ENCODE assay signal across 12 cellular contexts in genomic region chr3:114551770-114552526, GRCh38.
A peak's percentile ranks its signal among the peaks of the same experiment; 100 is the strongest.
DNase-seq lines count a peak whose midpoint lies in the region; ATAC-seq and FAIRE-seq lines count a peak whose summit lies in the region.
"Had no signal": no experiment of that assay in that cellular context is flagged by ENCODE, and none has a peak within 500 bp of the region (broad histone marks: within the 10 kb centered on the region; RNA-seq: fewer than 3 reads in every experiment).

No MANE protein-coding gene starts in this region.

- H3K79me2 ChIP-seq in ACC112 (ENCODE audit: control insufficient read depth, insufficient read depth, low read length, unreplicated experiment): peaks cover 5% of the 10 kb centered on the region

- H3K4me1 ChIP-seq in ACC112 (ENCODE audit: control insufficient read depth, insufficient read depth, low read length, unreplicated experiment): peaks cover 50% of the 10 kb centered on the region
- H3K4me1 ChIP-seq: prostate gland had no signal

- H3K27me3 ChIP-seq in ACC112 (ENCODE audit: insufficient read depth, low read length): no peaks in the 10 kb centered on the region

- POLR2A ChIA-PET in activated CD8-positive, alpha-beta T cell treated with anti-CD3 and anti-CD28 coated beads, Interleukin-2, amount 10 ng/mL, durations not matched to agents 7 days and 5 days (lab: Charles Lee): no interaction called here

- no peaks in the 10 kb centered on the region for H3K4me1 Mint-ChIP-seq in activated CD8-positive, alpha-beta T cell treated with anti-CD3 and anti-CD28 coated beads, Interleukin-2, amount 10 ng/mL, durations not matched to agents 7 days and 5 days (ENCODE audit: low read depth)

- CTCF ChIA-PET in activated CD8-positive, alpha-beta T cell treated with anti-CD3 and anti-CD28 coated beads, Interleukin-2, amount 10 ng/mL, durations not matched to agents 7 days and 5 days (lab: Charles Lee): interaction anchor here (1.0 kb wide), 1 partner anchor 9 kb away, joined by 4 read pairs; no protein-coding TSS in a partner anchor

- no peak overlapping the region for H3K27ac Mint-ChIP-seq in activated CD8-positive, alpha-beta T cell treated with anti-CD3 and anti-CD28 coated beads, Interleukin-2, amount 10 ng/mL, durations not matched to agents 7 days and 5 days
- H3K27ac Mint-ChIP-seq: mesothelial cell of epicardium had no signal

- H3K36me3 ChIP-seq in ACC112 (ENCODE audit: insufficient read depth, low read length): no peaks in the 10 kb centered on the region
- H3K36me3 ChIP-seq: prostate gland had no signal

- FAIRE-seq in GM19239 (lab: Jason Lieb, UNC): no peak

- DNase-seq in HT-29 (ENCODE audit: low spot score): peak; percentile 42
- peak; percentile 75 for DNase-seq in astrocyte of the hippocampus (ENCODE audit: low read depth, low spot score)
- peak; percentile 81 for DNase-seq in iris pigment epithelial cell (ENCODE audit: low read depth)
- DNase-seq in GM19239 (ENCODE audit: insufficient read length, low spot score): no peak
- no peak for DNase-seq in activated CD8-positive, alpha-beta T cell treated with anti-CD3 and anti-CD28 coated beads, Interleukin-2, amount 10 ng/mL, durations not matched to agents 7 days and 5 days
- DNase-seq: anterior cingulate cortex, GF-D8 had no signal

- peak overlapping the region; percentile 92 for H3K27ac ChIP-seq in ACC112 (ENCODE audit: low read depth, low read length)
- H3K27ac ChIP-seq: prostate gland had no signal

- H3K4me3 ChIP-seq in ACC112 (ENCODE audit: low read depth, low read length): peak overlapping the region; percentile 17; the same call in 1 of the 2 replicates
- H3K4me3 ChIP-seq: prostate gland had no signal

- H2AFZ ChIP-seq in ACC112 (ENCODE audit: low read length, unreplicated experiment): no peak overlapping the region

- no peak for ATAC-seq in activated CD8-positive, alpha-beta T cell treated with anti-CD3 and anti-CD28 coated beads, Interleukin-2, amount 10 ng/mL, durations not matched to agents 7 days and 5 days
- ATAC-seq in HG02840 (IDR thresholded peaks at IDR 0.05; ENCODE audit: low FRiP score, unreplicated experiment) (no peak), GM21423 (IDR thresholded peaks at IDR 0.05; ENCODE audit: unreplicated experiment) (no peak)

- no peak overlapping the region for H3K4me3 Mint-ChIP-seq in activated CD8-positive, alpha-beta T cell treated with anti-CD3 and anti-CD28 coated beads, Interleukin-2, amount 10 ng/mL, durations not matched to agents 7 days and 5 days
- H3K4me3 Mint-ChIP-seq: mesothelial cell of epicardium had no signal

- no peaks in the 10 kb centered on the region for H3K9me3 Mint-ChIP-seq in activated CD8-positive, alpha-beta T cell treated with anti-CD3 and anti-CD28 coated beads, Interleukin-2, amount 10 ng/mL, durations not matched to agents 7 days and 5 days (ENCODE audit: insufficient read depth)
- H3K9me3 Mint-ChIP-seq: mesothelial cell of epicardium had no signal

- no peaks in the 10 kb centered on the region for H3K27me3 Mint-ChIP-seq in activated CD8-positive, alpha-beta T cell treated with anti-CD3 and anti-CD28 coated beads, Interleukin-2, amount 10 ng/mL, durations not matched to agents 7 days and 5 days (ENCODE audit: low read depth)

- H3K36me3 Mint-ChIP-seq in activated CD8-positive, alpha-beta T cell treated with anti-CD3 and anti-CD28 coated beads, Interleukin-2, amount 10 ng/mL, durations not matched to agents 7 days and 5 days (ENCODE audit: low read depth): no peaks in the 10 kb centered on the region
- H3K36me3 Mint-ChIP-seq: mesothelial cell of epicardium had no signal

Comparison
In these comparisons a context has a peak if more than half of its experiments do, and no peak if none do; other contexts are left out.
1. DNase-seq: peak in HT-29 (single experiment), astrocyte of the hippocampus (single experiment) and iris pigment epithelial cell (single experiment); none in GM19239 (single experiment) and activated CD8-positive, alpha-beta T cell treated with anti-CD3 and anti-CD28 coated beads, Interleukin-2, amount 10 ng/mL, durations not matched to agents 7 days and 5 days (single experiment).